ENCODE assay signal across 23 cellular contexts in the genomic region with DNA sequence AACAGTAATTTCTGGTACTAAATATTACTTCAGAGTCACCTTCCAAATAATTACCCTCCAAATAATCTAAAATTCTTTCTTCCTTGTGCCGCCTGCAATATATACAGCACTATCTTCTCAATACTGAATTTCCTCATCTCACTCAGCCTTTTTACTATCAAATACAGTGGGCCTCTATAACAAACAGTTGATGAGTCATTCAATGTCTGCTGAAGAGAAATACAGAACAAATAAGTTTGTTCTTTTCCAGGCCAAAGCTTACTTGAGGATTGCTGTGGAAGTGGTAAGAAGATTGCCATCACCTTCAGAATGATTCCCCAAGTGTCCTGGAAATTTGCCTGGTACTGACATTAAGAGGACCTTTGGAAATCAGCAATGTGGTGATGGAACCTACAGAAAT.
DNase-seq lines count a peak whose midpoint lies in the region; ATAC-seq, FAIRE-seq and TF ChIP-seq lines count a peak whose summit lies in the region.
"Had no signal": no experiment of that assay in that cellular context is flagged by ENCODE, and none has a peak within 500 bp of the region (broad histone marks: within the 10 kb centered on the region; RNA-seq: fewer than 3 reads in every experiment).

No MANE protein-coding gene starts in this region.

- FAIRE-seq in HepG2 (lab: Jason Lieb, UNC) = no peak
- FAIRE-seq: GM12891, GM19239 had no signal

- no peaks in the 10 kb centered on the region for H3K27me3 ChIP-seq in HepG2 (ENCODE audit: control insufficient read depth in 1 of 2, insufficient read depth in 2 of 2, low read length in 2 of 2)
- H3K27me3 ChIP-seq: BLaER1, colonic mucosa, esophagus muscularis mucosa, upper lobe of right lung had no signal

- BruUV-seq in HepG2 (replicated peaks; lab: Mats Ljungman, UMichigan) = no TSS peak

- in situ Hi-C loops in HepG2 (cut with HindIII; ENCODE audit: extremely low pct_ligation_motif_present, low pct_unique_long_range_greater_than_20kb) = no loop called here

- TF ChIP-seq EP300 in HepG2 (IDR thresholded peaks at IDR 0.05; ENCODE audit: low read depth in 2 of 2, low read length in 2 of 2) = peak in 1 of 2 experiments; percentile 59; a peak in 1 of 4 replicates
- TF ChIP-seq EP300 in HepG2 (CRISPR knock-in tag; IDR thresholded peaks at IDR 0.05; ENCODE audit: borderline replicate concordance) = no peak

- H3K79me2 ChIP-seq in HepG2 (ENCODE audit: insufficient read depth, low read length) = no peaks in the 10 kb centered on the region

- peaks cover 29% of the 10 kb centered on the region for H3K4me1 ChIP-seq in HepG2 (ENCODE audit: insufficient read depth, low read length)
- H3K4me1 ChIP-seq: BLaER1, colonic mucosa, esophagus muscularis mucosa, upper lobe of right lung had no signal

- no peak overlapping the region for H3K9ac ChIP-seq in HepG2 (ENCODE audit: insufficient read depth, low read depth, low read length)
- H3K9ac ChIP-seq: BLaER1 had no signal

- no peaks in the 10 kb centered on the region for H4K20me1 ChIP-seq in HepG2 (ENCODE audit: insufficient read depth, low read length)
- H4K20me1 ChIP-seq: BLaER1 had no signal

- no peaks in the 10 kb centered on the region for H3K9me3 ChIP-seq in HepG2 (ENCODE audit: low read length)
- H3K9me3 ChIP-seq: colonic mucosa, esophagus muscularis mucosa, upper lobe of right lung had no signal

- peak; percentile 58 for DNase-seq in DMS53 (lab: John Stamatoyannopoulos, UW)
- peak; percentile 36 for DNase-seq in NCI-H226
- peak; percentile 26 to 35 for DNase-seq in cardiac fibroblast (ENCODE audit: low read depth in 2 of 2)
- DNase-seq in HepG2 (ENCODE audit: low spot score) = peak; percentile 58
- DNase-seq in left ventricle myocardium superior = no peak
- no peak for DNase-seq in kidney tubule cell (ENCODE audit: low spot score)
- DNase-seq in NCI-H2171 treated with DMSO at 0.1 percent for 48 hours (lab: John Stamatoyannopoulos, UW) = no peak
- no peak for DNase-seq in RKO (ENCODE audit: low spot score)
- DNase-seq: activated effector memory CD4-positive, alpha-beta T cell treated with anti-CD3 and anti-CD28 coated beads, Interleukin-2, amount 50 U/mL, for 16 hours; colonic mucosa; COR-L47; NCI-H510A treated with DMSO at 0.1 percent for 48 hours; NK-92 treated with Interleukin-12 subunit alpha and Interleukin-12 subunit beta, amount 100 ng/mL, for 24 hours; stimulated activated CD4-positive, alpha-beta T cell treated with anti-CD3 and anti-CD28 coated beads, Interleukin-1b, Interleukin-23, amount 100 ng/mL, for 48 hours; substantia nigra; T-helper 1 cell; upper lobe of right lung had no signal

- no peak for TF ChIP-seq POLR2A in HepG2 (IDR thresholded peaks at IDR 0.05; ENCODE audit: insufficient read depth in 1 of 2, low read depth in 2 of 2, low read length in 2 of 2)

- peak; percentile 72 for ATAC-seq in HepG2
- ATAC-seq in left ventricle myocardium superior = no peak
- ATAC-seq: HCT116, upper lobe of right lung had no signal

- H3K36me3 ChIP-seq in HepG2 (replicated peaks in 1 of 2; ENCODE audit: control insufficient read depth in 1 of 2, insufficient read depth in 2 of 2, low read length in 2 of 2) = no peaks in the 10 kb centered on the region
- H3K36me3 ChIP-seq: BLaER1, colonic mucosa, upper lobe of right lung had no signal

- no peak for TF ChIP-seq CTCF in cardiac fibroblast (IDR thresholded peaks at IDR 0.05; ENCODE audit: low read depth, low read length)
- no peak for TF ChIP-seq CTCF in HepG2 (CRISPR knock-in tag; IDR thresholded peaks at IDR 0.05)

- H2AFZ ChIP-seq in HepG2 (ENCODE audit: low read length) = no peak overlapping the region

- no peak overlapping the region for H3K27ac ChIP-seq in HepG2 (ENCODE audit: extremely low read length, insufficient read depth, low read length)
- H3K27ac ChIP-seq: BLaER1, colonic mucosa, esophagus muscularis mucosa, skin epidermis, upper lobe of right lung had no signal

- intact Hi-C loops in HepG2 (cut with micrococcal nuclease; ENCODE audit: unreplicated experiment) (no loop called here), left ventricle myocardium superior (cut with micrococcal nuclease) (no loop called here)

- WGBS in HepG2 (ENCODE audit: low lambda C conversion rate) = 69% methylated on average over 1 of the region's 1 CpG

- TF ChIP-seq RAD21 in HepG2 (CRISPR knock-in tag; IDR thresholded peaks at IDR 0.05) = no peak

- no peak overlapping the region for H3K4me3 ChIP-seq in cardiac fibroblast (replicated peaks in 1 of 2; ENCODE audit: low read depth in 2 of 2, low read length in 2 of 2)
- no peak overlapping the region for H3K4me3 ChIP-seq in HepG2 (replicated peaks in 1 of 3; ENCODE audit: insufficient read depth in 1 of 3, low read depth in 2 of 3, low read length in 3 of 3)
- H3K4me3 ChIP-seq: BLaER1, colonic mucosa, esophagus muscularis mucosa, skin epidermis, upper lobe of right lung had no signal

- POLR2A ChIA-PET in HepG2 (lab: Yijun Ruan, JAX) = no interaction called here

- H3K4me2 ChIP-seq in HepG2 (ENCODE audit: low read depth, low read length) = no peak overlapping the region
- H3K4me2 ChIP-seq: BLaER1 had no signal

- CTCF ChIA-PET in HepG2 (lab: Yijun Ruan, JAX; ENCODE audit: low intra/inter-chr PET ratio, low total read pairs) = no interaction called here

TF ChIP-seq in HepG2, 621 proteins besides CTCF, POLR2A, EP300 and RAD21 (continues in another document):
- TF ChIP-seq EEA1 (CRISPR knock-in tag; IDR thresholded peaks at IDR 0.05; ENCODE audit: borderline replicate concordance) (no peak), FOXP1 (IDR thresholded peaks at IDR 0.05) (no peak), FOXP1 (CRISPR knock-in tag; IDR thresholded peaks at IDR 0.05) (peak; percentile 26; the same call in 1 of the 2 replicates), SMARCC2 (IDR thresholded peaks at IDR 0.05) (peak; percentile 15; the same call in 1 of the 2 replicates), KAT8 (CRISPR knock-in tag; IDR thresholded peaks at IDR 0.05) (0 out of 2 replicates have a peak, but pooled peaks have one; percentile 27), HOMEZ (CRISPR knock-in tag; IDR thresholded peaks at IDR 0.05; ENCODE audit: low read depth) (peak; percentile 93; the same call in 1 of the 2 replicates), ZNF34 (CRISPR knock-in tag; IDR thresholded peaks at IDR 0.05; ENCODE audit: borderline replicate concordance) (no peak), NR2F6 (IDR thresholded peaks at IDR 0.05) (0 out of 2 replicates have a peak, but pooled peaks have one; percentile 18), NR2F6 (CRISPR knock-in tag; IDR thresholded peaks at IDR 0.05) (no peak), ARID3A (IDR thresholded peaks at IDR 0.05; ENCODE audit: low read depth, low read length) (peak; percentile 90), THAP11 (CRISPR knock-in tag; IDR thresholded peaks at IDR 0.05) (peak; percentile 26; the same call in 1 of the 2 replicates), E2F5 (CRISPR knock-in tag; conservative IDR thresholded peaks at IDR 0.05) (no peak), RFX3 (CRISPR knock-in tag; IDR thresholded peaks at IDR 0.05) (no peak), CBFB (CRISPR knock-in tag; IDR thresholded peaks at IDR 0.05) (no peak), FOSL1 (CRISPR knock-in tag; IDR thresholded peaks at IDR 0.05; ENCODE audit: borderline replicate concordance) (peak; percentile 71; the same call in 1 of the 2 replicates), ZSCAN20 (CRISPR knock-in tag; IDR thresholded peaks at IDR 0.05; ENCODE audit: borderline replicate concordance) (no peak), ZNF589 (CRISPR knock-in tag; conservative IDR thresholded peaks at IDR 0.05) (no peak), ZNF879 (CRISPR knock-in tag; IDR thresholded peaks at IDR 0.05) (no peak), SOX13 (IDR thresholded peaks at IDR 0.05) (no peak), SOX13 (CRISPR knock-in tag; conservative IDR thresholded peaks at IDR 0.05 in 1 of 2, IDR thresholded peaks at IDR 0.05 in 1 of 2) (peak in 1 of 2 experiments; percentile 32; a peak in 1 of 4 replicates), CREB1 (IDR thresholded peaks at IDR 0.05) (no peak), CREB1 (CRISPR knock-in tag; IDR thresholded peaks at IDR 0.05) (peak; percentile 35; the same call in 1 of the 2 replicates)

Comparison
In these comparisons a context has a peak if more than half of its experiments do, and no peak if none do; other contexts are left out.
1. DNase-seq: peak in DMS53 (single experiment), NCI-H226 (single experiment), cardiac fibroblast (2 of 2) and HepG2 (single experiment); none in left ventricle myocardium superior (single experiment), kidney tubule cell (single experiment), NCI-H2171 treated with DMSO at 0.1 percent for 48 hours (single experiment) and RKO (single experiment).